Comparison of ENCODE assay signal across 1 cellular context in the genomic region with DNA sequence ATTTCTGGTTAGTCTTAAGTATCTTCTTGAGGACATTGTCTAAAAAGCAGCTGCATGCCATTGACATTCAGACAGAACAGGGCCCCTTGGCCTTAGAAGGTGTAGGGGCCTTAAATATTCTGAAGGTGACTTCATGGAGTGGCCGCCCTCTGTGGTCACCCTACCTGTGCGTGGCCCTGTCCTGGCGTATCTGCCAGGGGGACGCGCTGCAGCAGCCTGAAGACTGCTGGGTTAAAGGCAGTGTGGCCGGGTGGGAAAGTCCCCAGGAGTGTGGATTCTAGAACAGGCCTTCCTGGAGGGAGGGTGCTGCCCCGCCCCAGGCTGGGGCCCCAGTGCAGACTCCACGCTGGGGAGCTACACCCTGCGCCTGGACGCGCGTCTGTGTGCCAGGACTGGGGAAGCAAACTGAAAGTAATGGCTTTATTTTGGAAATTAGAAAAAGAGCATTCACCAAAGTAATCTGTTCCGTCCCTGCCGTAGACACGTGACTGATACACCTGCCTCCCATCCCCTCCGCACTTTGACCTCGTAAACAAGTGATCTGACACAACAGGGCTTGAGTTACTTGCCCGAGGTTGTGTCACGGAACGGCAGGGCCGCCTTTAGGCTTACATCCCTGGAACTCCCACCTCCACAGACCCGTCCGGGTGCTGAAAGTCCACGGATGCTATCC.
TF ChIP-seq lines count a peak whose summit lies in the region.

No MANE protein-coding gene starts in this region.

TF ChIP-seq in IMR-90, 13 proteins besides CTCF, POLR2A, EP300 and RAD21 (continued from another document):
- TF ChIP-seq, protein P1, sequence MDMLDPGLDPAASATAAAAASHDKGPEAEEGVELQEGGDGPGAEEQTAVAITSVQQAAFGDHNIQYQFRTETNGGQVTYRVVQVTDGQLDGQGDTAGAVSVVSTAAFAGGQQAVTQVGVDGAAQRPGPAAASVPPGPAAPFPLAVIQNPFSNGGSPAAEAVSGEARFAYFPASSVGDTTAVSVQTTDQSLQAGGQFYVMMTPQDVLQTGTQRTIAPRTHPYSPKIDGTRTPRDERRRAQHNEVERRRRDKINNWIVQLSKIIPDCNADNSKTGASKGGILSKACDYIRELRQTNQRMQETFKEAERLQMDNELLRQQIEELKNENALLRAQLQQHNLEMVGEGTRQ (IDR thresholded peaks at IDR 0.05; ENCODE audit: low read depth, low read length), result no peak
- TF ChIP-seq RCOR1 (IDR thresholded peaks at IDR 0.05; ENCODE audit: insufficient replicate concordance, low read length), result no peak
- no peak for TF ChIP-seq MXI1 (IDR thresholded peaks at IDR 0.05; ENCODE audit: borderline replicate concordance, low read depth, low read length)
- TF ChIP-seq RFX5 (IDR thresholded peaks at IDR 0.05; ENCODE audit: low read depth, low read length), result no peak
- TF ChIP-seq SMC3 (IDR thresholded peaks at IDR 0.05; ENCODE audit: low read depth, low read length), result no peak
- TF ChIP-seq, protein P2, sequence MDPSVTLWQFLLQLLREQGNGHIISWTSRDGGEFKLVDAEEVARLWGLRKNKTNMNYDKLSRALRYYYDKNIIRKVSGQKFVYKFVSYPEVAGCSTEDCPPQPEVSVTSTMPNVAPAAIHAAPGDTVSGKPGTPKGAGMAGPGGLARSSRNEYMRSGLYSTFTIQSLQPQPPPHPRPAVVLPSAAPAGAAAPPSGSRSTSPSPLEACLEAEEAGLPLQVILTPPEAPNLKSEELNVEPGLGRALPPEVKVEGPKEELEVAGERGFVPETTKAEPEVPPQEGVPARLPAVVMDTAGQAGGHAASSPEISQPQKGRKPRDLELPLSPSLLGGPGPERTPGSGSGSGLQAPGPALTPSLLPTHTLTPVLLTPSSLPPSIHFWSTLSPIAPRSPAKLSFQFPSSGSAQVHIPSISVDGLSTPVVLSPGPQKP (IDR thresholded peaks at IDR 0.05; ENCODE audit: borderline replicate concordance, low read depth, low read length), result no peak
- TF ChIP-seq NFE2L2 (IDR thresholded peaks at IDR 0.05; ENCODE audit: low read depth, low read length), result no peak
- TF ChIP-seq MAFK (IDR thresholded peaks at IDR 0.05; ENCODE audit: low read depth, low read length), result no peak
- no peak for TF ChIP-seq CEBPB (IDR thresholded peaks at IDR 0.05; ENCODE audit: low read depth, low read length)
